In genomic region chr5:170348069-170348702, GRCh38 we compare ENCODE assay signal across 16 cellular contexts. TPM values are rescaled to one million over a fixed set of nuclear protein-coding genes. Genes with fewer than 3 reads are reported as not detected.
DNase-seq lines count a peak whose midpoint lies in the region; ATAC-seq and TF ChIP-seq lines count a peak whose summit lies in the region.
"Had no signal": no experiment of that assay in that cellular context is flagged by ENCODE, and none has a peak within 500 bp of the region (broad histone marks: within the 10 kb centered on the region; RNA-seq: fewer than 3 reads in every experiment).

No MANE protein-coding gene starts in this region.

- H3K27ac ChIP-seq in brain microvascular endothelial cell: no peak overlapping the region
- H3K27ac ChIP-seq: SJSA1 had no signal

- H3K27me3 Mint-ChIP-seq in type B pancreatic cell: peaks cover 46% of the 10 kb centered on the region

- no peaks in the 10 kb centered on the region for H3K36me3 ChIP-seq in brain microvascular endothelial cell (replicated peaks)
- H3K36me3 ChIP-seq: SJSA1 had no signal

- H3K4me3 ChIP-seq in brain microvascular endothelial cell (ENCODE audit: low read depth, low read length): no peak overlapping the region
- H3K4me3 ChIP-seq: SJSA1 had no signal

- peaks cover 35% of the 10 kb centered on the region for H3K4me1 Mint-ChIP-seq in type B pancreatic cell (ENCODE audit: unreplicated experiment)

- in situ Hi-C loops in brain microvascular endothelial cell (cut with HindIII; ENCODE audit: low pct_ligation_motif_present, low sequenced_read_pairs): no loop called here

- H3K27ac Mint-ChIP-seq in type B pancreatic cell: no peak overlapping the region

- peak; percentile 14 for DNase-seq in SIG-M5 treated with dmso at 0.1 percent for 504 hours (lab: John Stamatoyannopoulos, UW; ENCODE audit: unreplicated experiment)
- no peak for DNase-seq in SIG-M5 (lab: John Stamatoyannopoulos, UW)
- no peak for DNase-seq in brain microvascular endothelial cell
- DNase-seq in left cardiac atrium: no peak
- no peak for DNase-seq in type B pancreatic cell (ENCODE audit: extremely low spot score, unreplicated experiment)
- no peak for DNase-seq in stimulated activated naive CD4-positive, alpha-beta T cell (lab: John Stamatoyannopoulos, UW)
- no peak for DNase-seq in OCI-M2 (lab: John Stamatoyannopoulos, UW; ENCODE audit: unreplicated experiment)
- DNase-seq: activated CD4-positive, CD25-positive, alpha-beta regulatory T cell; anterior cingulate cortex; DMS53; GOT3; naive B cell; NCI-H1092 treated with DMSO at 0.1 percent for 48 hours; NCI-H510A treated with DMSO at 0.1 percent for 48 hours had no signal

- H3K4me3 Mint-ChIP-seq in type B pancreatic cell: peak overlapping the region; percentile 11
- H3K4me3 Mint-ChIP-seq: naive B cell had no signal

- intact Hi-C loops in left cardiac atrium (cut with DNase I): loop anchor here (2.0 to 10.0 kb wide), 3 partner anchors 81 to 121 kb away; no protein-coding TSS in a partner anchor

- peak; percentile 32 to 53 for ATAC-seq in left cardiac atrium
- ATAC-seq in GM19324 (IDR thresholded peaks at IDR 0.05; ENCODE audit: low FRiP score, unreplicated experiment): no peak

- H3K27me3 ChIP-seq in brain microvascular endothelial cell (replicated peaks): peaks cover 21% of the 10 kb centered on the region

- peaks cover 7% of the 10 kb centered on the region for H3K9me3 Mint-ChIP-seq in type B pancreatic cell

- TF ChIP-seq CTCF in brain microvascular endothelial cell (IDR thresholded peaks at IDR 0.05; ENCODE audit: low read depth, low read length, missing control alignments) (peak; percentile 27), type B pancreatic cell (conservative IDR thresholded peaks at IDR 0.05) (peak; percentile 44)

- peaks cover 5% of the 10 kb centered on the region for H3K36me3 Mint-ChIP-seq in type B pancreatic cell
- H3K36me3 Mint-ChIP-seq: naive B cell had no signal

RNA-seq across cellular contexts. Expression of gene KCNMB1, which starts 41.0 kb away (rescaled TPM):
- total RNA-seq in left cardiac atrium: 1 to 10 TPM; 2.2 to 6.0 TPM
- 0.12 and 0.34 TPM in 2 replicates for total RNA-seq in type B pancreatic cell (ENCODE audit: low replicate concordance)

RNA-seq across cellular contexts. Expression of gene LCP2, which starts 50.6 kb away (rescaled TPM):
- 10 to 100 TPM; 10.6 to 12.3 TPM for total RNA-seq in left cardiac atrium
- not detected in 2 replicates for total RNA-seq in type B pancreatic cell (ENCODE audit: low replicate concordance)

Comparison
In these comparisons a context has a peak if more than half of its experiments do, and no peak if none do; other contexts are left out.
1. RNA of gene LCP2, which starts 50.6 kb away (total RNA-seq): 10.6 to 12.3 TPM in left cardiac atrium; not detected in type B pancreatic cell; every median in the first group is over 10 times any median in the second.